Comparison of ENCODE assay signal across 1 cellular context in genomic region chr11:85666687-85667086, GRCh38.
TF ChIP-seq lines count a peak whose summit lies in the region.

No MANE protein-coding gene starts in this region.

TF ChIP-seq in HepG2, 621 proteins besides CTCF, POLR2A, EP300 and RAD21 (continued from another document):
- no peak for TF ChIP-seq ATF7 (IDR thresholded peaks at IDR 0.05)
- no peak for TF ChIP-seq ATF7 (CRISPR knock-in tag; IDR thresholded peaks at IDR 0.05)
- no peak for TF ChIP-seq ZBTB40 (IDR thresholded peaks at IDR 0.05)
- no peak for TF ChIP-seq ZBTB40 (CRISPR knock-in tag; IDR thresholded peaks at IDR 0.05)
- no peak for TF ChIP-seq FLYWCH1 (CRISPR knock-in tag; IDR thresholded peaks at IDR 0.05)
- TF ChIP-seq ZNF816 (CRISPR knock-in tag; IDR thresholded peaks at IDR 0.05; ENCODE audit: borderline replicate concordance) = no peak
- TF ChIP-seq PREB (CRISPR knock-in tag; IDR thresholded peaks at IDR 0.05) = no peak
- no peak for TF ChIP-seq ARID4A (CRISPR knock-in tag; IDR thresholded peaks at IDR 0.05; ENCODE audit: borderline replicate concordance)
- no peak for TF ChIP-seq ARID2 (CRISPR knock-in tag; IDR thresholded peaks at IDR 0.05; ENCODE audit: borderline replicate concordance)
- TF ChIP-seq JUNB (CRISPR knock-in tag; IDR thresholded peaks at IDR 0.05; ENCODE audit: borderline replicate concordance) = no peak
- TF ChIP-seq SOX6 (IDR thresholded peaks at IDR 0.05) = no peak
- peak; percentile 31; the same call in 1 of the 2 replicates for TF ChIP-seq SOX6 (CRISPR knock-in tag; IDR thresholded peaks at IDR 0.05)
- TF ChIP-seq ZNF749 (CRISPR knock-in tag; IDR thresholded peaks at IDR 0.05; ENCODE audit: borderline replicate concordance) = no peak
- TF ChIP-seq ZBTB4 (CRISPR knock-in tag; IDR thresholded peaks at IDR 0.05; ENCODE audit: borderline replicate concordance) = no peak
- no peak for TF ChIP-seq ZNF18 (CRISPR knock-in tag; IDR thresholded peaks at IDR 0.05; ENCODE audit: insufficient replicate concordance)
